In the genomic region with DNA sequence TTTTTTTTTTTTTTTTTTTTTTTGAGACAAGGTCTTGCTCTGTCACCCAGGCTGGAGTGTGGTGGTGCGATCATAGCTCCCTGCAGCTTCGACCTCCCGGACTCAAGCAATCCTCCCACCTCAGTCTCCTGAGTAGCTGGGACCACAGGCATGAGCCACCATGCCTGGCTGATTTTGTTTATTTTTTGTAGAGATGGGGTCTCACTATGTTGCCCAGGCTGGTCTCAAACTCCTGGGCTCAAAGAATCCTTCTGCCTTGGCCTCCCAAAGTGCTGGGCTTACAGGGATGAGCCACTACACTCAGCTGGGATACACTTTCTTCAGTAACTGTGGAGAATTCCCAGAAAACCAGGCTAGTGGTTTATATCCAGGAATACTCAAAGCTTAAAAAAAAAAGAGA, we compare ENCODE assay signal across 8 cellular contexts. TPM values are rescaled to one million over a fixed set of nuclear protein-coding genes. Genes with fewer than 3 reads are reported as not detected.
DNase-seq lines count a peak whose midpoint lies in the region; ATAC-seq and TF ChIP-seq lines count a peak whose summit lies in the region.
"Not testable (repeated sequence)": the region's sequence is repeated elsewhere in the genome, so short reads cannot be mapped to it uniquely, and the experiment has no call there.

No MANE protein-coding gene starts in this region.

- intact Hi-C loops in CD4-positive, alpha-beta T cell (cut with DNase I, micrococcal nuclease); activated CD8-positive, alpha-beta T cell treated with anti-CD3 and anti-CD28 coated beads for 36 hours (cut with micrococcal nuclease): not testable (repeated sequence)

- not testable (repeated sequence) for TF ChIP-seq CTCF in CD4-positive, alpha-beta T cell (IDR thresholded peaks at IDR 0.05); HFFc6 (IDR thresholded peaks at IDR 0.05); activated CD8-positive, alpha-beta T cell treated with anti-CD3 and anti-CD28 coated beads for 36 hours (IDR thresholded peaks at IDR 0.05)

- not testable (repeated sequence) for ATAC-seq in CD4-positive, alpha-beta T cell (ENCODE audit: poor library complexity); activated CD8-positive, alpha-beta T cell treated with anti-CD3 and anti-CD28 coated beads for 36 hours; activated T-helper 17 cell treated with anti-CD3 and anti-CD28 coated beads, Interleukin-2, amount 50 U/mL, for 72 hours (replicated peaks); activated naive CD8-positive, alpha-beta T cell treated with anti-CD3 and anti-CD28 coated beads, Interleukin-2, amount 10 ng/mL, durations not matched to agents 7 days and 5 days (ENCODE audit: low read depth); effector memory CD8-positive, alpha-beta T cell (replicated peaks); naive thymus-derived CD8-positive, alpha-beta T cell; stimulated activated naive CD8-positive, alpha-beta T cell treated with anti-CD3 and anti-CD28 coated beads, Interleukin-15, amount 100 ng/mL, for 72 hours

- H3K4me3 Mint-ChIP-seq in CD4-positive, alpha-beta T cell; HFFc6; activated CD8-positive, alpha-beta T cell treated with anti-CD3 and anti-CD28 coated beads for 36 hours; activated T-helper 17 cell treated with anti-CD3 and anti-CD28 coated beads, Interleukin-2, amount 50 U/mL, for 72 hours; activated naive CD8-positive, alpha-beta T cell treated with anti-CD3 and anti-CD28 coated beads, Interleukin-2, amount 10 ng/mL, durations not matched to agents 7 days and 5 days; effector memory CD8-positive, alpha-beta T cell; naive thymus-derived CD8-positive, alpha-beta T cell; stimulated activated naive CD8-positive, alpha-beta T cell treated with anti-CD3 and anti-CD28 coated beads, Interleukin-15, amount 100 ng/mL, for 72 hours: not testable (repeated sequence)

- CTCF ChIA-PET in CD4-positive, alpha-beta T cell (lab: Charles Lee), result interaction anchor here (0.6 kb wide), 1 partner anchor 30 kb away, joined by 4 read pairs; no protein-coding TSS in a partner anchor
- CTCF ChIA-PET in activated CD8-positive, alpha-beta T cell treated with anti-CD3 and anti-CD28 coated beads for 36 hours (lab: Charles Lee), result interaction anchor here (1.5 kb wide), 1 partner anchor 15 kb away, joined by 3 read pairs; no protein-coding TSS in a partner anchor

- H3K27ac ChIP-seq in CD4-positive, alpha-beta T cell (ENCODE audit: low read depth, low read length), result not testable (repeated sequence)

- peaks cover 83% of the 10 kb centered on the region for H3K36me3 Mint-ChIP-seq in CD4-positive, alpha-beta T cell (ENCODE audit: low read depth)
- H3K36me3 Mint-ChIP-seq in HFFc6 (ENCODE audit: low read depth), result peaks cover 18% of the 10 kb centered on the region
- peaks cover 35% of the 10 kb centered on the region for H3K36me3 Mint-ChIP-seq in activated CD8-positive, alpha-beta T cell treated with anti-CD3 and anti-CD28 coated beads for 36 hours (ENCODE audit: low read depth)
- H3K36me3 Mint-ChIP-seq in activated T-helper 17 cell treated with anti-CD3 and anti-CD28 coated beads, Interleukin-2, amount 50 U/mL, for 72 hours (ENCODE audit: low read depth), result peaks cover 96% of the 10 kb centered on the region
- peaks cover 16% of the 10 kb centered on the region for H3K36me3 Mint-ChIP-seq in activated naive CD8-positive, alpha-beta T cell treated with anti-CD3 and anti-CD28 coated beads, Interleukin-2, amount 10 ng/mL, durations not matched to agents 7 days and 5 days
- peaks cover 85% of the 10 kb centered on the region for H3K36me3 Mint-ChIP-seq in effector memory CD8-positive, alpha-beta T cell (ENCODE audit: insufficient read depth)
- H3K36me3 Mint-ChIP-seq in naive thymus-derived CD8-positive, alpha-beta T cell, result peaks cover 0 to 86% (median 13%) of the 10 kb centered on the region in 3 donors

- not testable (repeated sequence) for H3K27me3 ChIP-seq in CD4-positive, alpha-beta T cell (ENCODE audit: control insufficient read depth, insufficient read depth, low read length)

- not testable (repeated sequence) for H3K9me3 Mint-ChIP-seq in CD4-positive, alpha-beta T cell; HFFc6; activated CD8-positive, alpha-beta T cell treated with anti-CD3 and anti-CD28 coated beads for 36 hours; activated T-helper 17 cell treated with anti-CD3 and anti-CD28 coated beads, Interleukin-2, amount 50 U/mL, for 72 hours; activated naive CD8-positive, alpha-beta T cell treated with anti-CD3 and anti-CD28 coated beads, Interleukin-2, amount 10 ng/mL, durations not matched to agents 7 days and 5 days; effector memory CD8-positive, alpha-beta T cell; naive thymus-derived CD8-positive, alpha-beta T cell; stimulated activated naive CD8-positive, alpha-beta T cell treated with anti-CD3 and anti-CD28 coated beads, Interleukin-15, amount 100 ng/mL, for 72 hours

- H3K27ac Mint-ChIP-seq in CD4-positive, alpha-beta T cell, result peak overlapping the region; percentile 15
- H3K27ac Mint-ChIP-seq in HFFc6, result peak overlapping the region; percentile 7
- H3K27ac Mint-ChIP-seq in activated CD8-positive, alpha-beta T cell treated with anti-CD3 and anti-CD28 coated beads for 36 hours, result peak overlapping the region; percentile 42
- peak overlapping the region; percentile 22 for H3K27ac Mint-ChIP-seq in activated T-helper 17 cell treated with anti-CD3 and anti-CD28 coated beads, Interleukin-2, amount 50 U/mL, for 72 hours
- H3K27ac Mint-ChIP-seq in activated naive CD8-positive, alpha-beta T cell treated with anti-CD3 and anti-CD28 coated beads, Interleukin-2, amount 10 ng/mL, durations not matched to agents 7 days and 5 days, result peak overlapping the region; percentile 56
- peak overlapping the region; percentile 49 to 68 for H3K27ac Mint-ChIP-seq in effector memory CD8-positive, alpha-beta T cell
- peak overlapping the region in 7 of 10 donors; percentile 5 to 81 (median 40) for H3K27ac Mint-ChIP-seq in naive thymus-derived CD8-positive, alpha-beta T cell
- H3K27ac Mint-ChIP-seq in stimulated activated naive CD8-positive, alpha-beta T cell treated with anti-CD3 and anti-CD28 coated beads, Interleukin-15, amount 100 ng/mL, for 72 hours, result peak overlapping the region; percentile 53 to 89

- H3K27me3 Mint-ChIP-seq in CD4-positive, alpha-beta T cell; HFFc6 (ENCODE audit: insufficient read depth); activated CD8-positive, alpha-beta T cell treated with anti-CD3 and anti-CD28 coated beads for 36 hours; activated T-helper 17 cell treated with anti-CD3 and anti-CD28 coated beads, Interleukin-2, amount 50 U/mL, for 72 hours; activated naive CD8-positive, alpha-beta T cell treated with anti-CD3 and anti-CD28 coated beads, Interleukin-2, amount 10 ng/mL, durations not matched to agents 7 days and 5 days; effector memory CD8-positive, alpha-beta T cell; naive thymus-derived CD8-positive, alpha-beta T cell; stimulated activated naive CD8-positive, alpha-beta T cell treated with anti-CD3 and anti-CD28 coated beads, Interleukin-15, amount 100 ng/mL, for 72 hours: not testable (repeated sequence)

- POLR2A ChIA-PET in CD4-positive, alpha-beta T cell (lab: Charles Lee), result interaction anchor here (1.6 kb wide), 1 partner anchor 42 kb away, joined by 7 read pairs; no protein-coding TSS in a partner anchor
- POLR2A ChIA-PET in activated CD8-positive, alpha-beta T cell treated with anti-CD3 and anti-CD28 coated beads for 36 hours (lab: Charles Lee), result interaction anchor here (1.5 kb wide), 1 partner anchor 10 kb away, joined by 4 read pairs; no protein-coding TSS in a partner anchor
- POLR2A ChIA-PET in activated naive CD8-positive, alpha-beta T cell treated with anti-CD3 and anti-CD28 coated beads, Interleukin-2, amount 10 ng/mL, durations not matched to agents 7 days and 5 days (lab: Charles Lee), result interaction anchor here (0.6 to 1.3 kb wide), 2 partner anchors 24 to 442 kb away, joined by 3 to 4 read pairs; no protein-coding TSS in a partner anchor
- POLR2A ChIA-PET in naive thymus-derived CD8-positive, alpha-beta T cell (lab: Charles Lee), result not testable (repeated sequence)

- DNase-seq in CD4-positive, alpha-beta T cell; HFFc6; activated CD8-positive, alpha-beta T cell treated with anti-CD3 and anti-CD28 coated beads for 36 hours; activated naive CD8-positive, alpha-beta T cell treated with anti-CD3 and anti-CD28 coated beads, Interleukin-2, amount 10 ng/mL, durations not matched to agents 7 days and 5 days; effector memory CD8-positive, alpha-beta T cell; naive thymus-derived CD8-positive, alpha-beta T cell; stimulated activated naive CD8-positive, alpha-beta T cell treated with anti-CD3 and anti-CD28 coated beads, Interleukin-15, amount 100 ng/mL, for 72 hours: not testable (repeated sequence)

- not testable (repeated sequence) for H3K4me1 Mint-ChIP-seq in CD4-positive, alpha-beta T cell (ENCODE audit: low read depth); HFFc6 (ENCODE audit: low read depth); activated CD8-positive, alpha-beta T cell treated with anti-CD3 and anti-CD28 coated beads for 36 hours (ENCODE audit: low read depth); activated T-helper 17 cell treated with anti-CD3 and anti-CD28 coated beads, Interleukin-2, amount 50 U/mL, for 72 hours; activated naive CD8-positive, alpha-beta T cell treated with anti-CD3 and anti-CD28 coated beads, Interleukin-2, amount 10 ng/mL, durations not matched to agents 7 days and 5 days; effector memory CD8-positive, alpha-beta T cell (ENCODE audit: low read depth in 2 of 2); naive thymus-derived CD8-positive, alpha-beta T cell; stimulated activated naive CD8-positive, alpha-beta T cell treated with anti-CD3 and anti-CD28 coated beads, Interleukin-15, amount 100 ng/mL, for 72 hours

- not testable (repeated sequence) for H3K9me3 ChIP-seq in CD4-positive, alpha-beta T cell (ENCODE audit: control insufficient read depth, low read length)

RNA-seq across cellular contexts. Expression of a gene that starts 23.9 kb away (rescaled TPM):
- 10 to 100 TPM; 58.8 to 66.6 TPM for total RNA-seq in CD4-positive, alpha-beta T cell
- total RNA-seq in HFFc6 (2021; fragmentation: NEBNext Ultra II Directional; extraction: Animal tissue kit (Norgen Biotek cat#: 25700)), result 100 to 1,000 TPM; 233 to 281 (median 249) TPM
- total RNA-seq in activated CD8-positive, alpha-beta T cell treated with anti-CD3 and anti-CD28 coated beads for 36 hours, result 100 to 1,000 TPM; 304 to 307 TPM
- 100 to 1,000 TPM; 223 to 410 TPM for total RNA-seq in activated T-helper 17 cell treated with anti-CD3 and anti-CD28 coated beads, Interleukin-2, amount 50 U/mL, for 72 hours
- 100 to 1,000 TPM; 318 to 319 TPM for total RNA-seq in activated naive CD8-positive, alpha-beta T cell treated with anti-CD3 and anti-CD28 coated beads, Interleukin-2, amount 10 ng/mL, durations not matched to agents 7 days and 5 days
- total RNA-seq in naive thymus-derived CD8-positive, alpha-beta T cell, result 100 to 1,000 TPM; 165 to 170 TPM
- polyA plus RNA-seq in naive thymus-derived CD8-positive, alpha-beta T cell, result 100 to 1,000 TPM; 597 to 712 (median 662) TPM

RNA-seq across cellular contexts. Expression of a gene that starts 24.9 kb away (rescaled TPM):
- 10 to 100 TPM; 25.3 to 30.4 TPM for total RNA-seq in CD4-positive, alpha-beta T cell
- 100 to 1,000 TPM; 261 to 285 (median 281) TPM for total RNA-seq in HFFc6 (2021; fragmentation: NEBNext Ultra II Directional; extraction: Animal tissue kit (Norgen Biotek cat#: 25700))
- total RNA-seq in activated CD8-positive, alpha-beta T cell treated with anti-CD3 and anti-CD28 coated beads for 36 hours, result 10 to 100 TPM; 45.4 to 45.8 TPM
- 10 to 100 TPM; 47.4 to 74.1 TPM for total RNA-seq in activated T-helper 17 cell treated with anti-CD3 and anti-CD28 coated beads, Interleukin-2, amount 50 U/mL, for 72 hours
- 10 to 100 TPM; 50.6 to 53.5 TPM for total RNA-seq in activated naive CD8-positive, alpha-beta T cell treated with anti-CD3 and anti-CD28 coated beads, Interleukin-2, amount 10 ng/mL, durations not matched to agents 7 days and 5 days
- 10 to 100 TPM; 45.5 to 47.2 TPM for total RNA-seq in naive thymus-derived CD8-positive, alpha-beta T cell
- polyA plus RNA-seq in naive thymus-derived CD8-positive, alpha-beta T cell, result 10 to 100 TPM; 42.7 to 74.8 (median 63.6) TPM

RNA-seq across cellular contexts. Expression of a gene that starts 57.8 kb away (rescaled TPM):
- total RNA-seq in CD4-positive, alpha-beta T cell, result 10 to 100 TPM; 35.0 to 38.0 TPM
- total RNA-seq in HFFc6 (2021; fragmentation: NEBNext Ultra II Directional; extraction: Animal tissue kit (Norgen Biotek cat#: 25700)), result 100 to 1,000 TPM; 148 to 213 (median 180) TPM
- 100 to 1,000 TPM; 160 TPM for total RNA-seq in activated CD8-positive, alpha-beta T cell treated with anti-CD3 and anti-CD28 coated beads for 36 hours
- 100 to 1,000 TPM in 1 of 2 donors, 10 to 100 TPM in 1; 73.7 to 129 TPM for total RNA-seq in activated T-helper 17 cell treated with anti-CD3 and anti-CD28 coated beads, Interleukin-2, amount 50 U/mL, for 72 hours
- 10 to 100 TPM; 87.1 to 93.5 TPM for total RNA-seq in activated naive CD8-positive, alpha-beta T cell treated with anti-CD3 and anti-CD28 coated beads, Interleukin-2, amount 10 ng/mL, durations not matched to agents 7 days and 5 days
- 10 to 100 TPM; 70.2 to 75.1 TPM for total RNA-seq in naive thymus-derived CD8-positive, alpha-beta T cell
- polyA plus RNA-seq in naive thymus-derived CD8-positive, alpha-beta T cell, result 10 to 100 TPM; 24.0 to 35.6 (median 33.4) TPM

RNA-seq across cellular contexts. Expression of a gene that starts 58.1 kb away (rescaled TPM):
- 100 to 1,000 TPM; 147 to 153 TPM for total RNA-seq in CD4-positive, alpha-beta T cell
- 100 to 1,000 TPM; 134 to 147 (median 146) TPM for total RNA-seq in HFFc6 (2021; fragmentation: NEBNext Ultra II Directional; extraction: Animal tissue kit (Norgen Biotek cat#: 25700))
- 100 to 1,000 TPM; 118 to 124 TPM for total RNA-seq in activated CD8-positive, alpha-beta T cell treated with anti-CD3 and anti-CD28 coated beads for 36 hours
- total RNA-seq in activated T-helper 17 cell treated with anti-CD3 and anti-CD28 coated beads, Interleukin-2, amount 50 U/mL, for 72 hours, result 100 to 1,000 TPM in 1 of 2 donors, 10 to 100 TPM in 1; 96.1 to 138 TPM
- 10 to 100 TPM; 80.8 to 90.4 TPM for total RNA-seq in activated naive CD8-positive, alpha-beta T cell treated with anti-CD3 and anti-CD28 coated beads, Interleukin-2, amount 10 ng/mL, durations not matched to agents 7 days and 5 days
- 10 to 100 TPM; 61.7 to 74.6 TPM for total RNA-seq in naive thymus-derived CD8-positive, alpha-beta T cell
- 100 to 1,000 TPM; 151 to 216 (median 170) TPM for polyA plus RNA-seq in naive thymus-derived CD8-positive, alpha-beta T cell

Comparison
In these comparisons a context has a peak if more than half of its experiments do, and no peak if none do; other contexts are left out.
1. H3K27ac Mint-ChIP-seq: peak in every context shown above with its lines; median percentile 71 in stimulated activated naive CD8-positive, alpha-beta T cell treated with anti-CD3 and anti-CD28 coated beads, Interleukin-15, amount 100 ng/mL, for 72 hours; 58 in effector memory CD8-positive, alpha-beta T cell; 56 in activated naive CD8-positive, alpha-beta T cell treated with anti-CD3 and anti-CD28 coated beads, Interleukin-2, amount 10 ng/mL, durations not matched to agents 7 days and 5 days; 42 in activated CD8-positive, alpha-beta T cell treated with anti-CD3 and anti-CD28 coated beads for 36 hours; 40 in naive thymus-derived CD8-positive, alpha-beta T cell; 22 in activated T-helper 17 cell treated with anti-CD3 and anti-CD28 coated beads, Interleukin-2, amount 50 U/mL, for 72 hours; 15 in CD4-positive, alpha-beta T cell; 7 in HFFc6.